20 cellular contexts compared by ENCODE assay signal in the genomic region with DNA sequence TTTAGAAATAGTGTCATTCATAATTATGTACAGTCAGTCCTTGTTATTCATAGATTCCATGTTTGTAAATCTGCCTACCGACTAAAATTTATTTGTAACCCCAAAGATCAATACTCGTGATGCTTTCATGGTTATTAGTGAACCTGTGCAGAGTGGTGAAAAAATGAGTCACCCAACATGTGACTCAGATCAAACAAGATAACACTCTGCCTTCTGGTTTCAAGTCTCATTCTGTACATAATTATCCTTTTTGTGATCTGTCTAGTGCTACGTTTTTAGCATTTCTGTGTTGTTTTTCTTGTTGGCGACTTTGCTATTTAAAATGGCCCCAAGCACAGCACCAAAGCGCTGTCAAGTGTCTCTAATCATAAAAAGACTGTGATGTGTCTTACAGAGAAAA.
DNase-seq lines count a peak whose midpoint lies in the region; ATAC-seq, FAIRE-seq and TF ChIP-seq lines count a peak whose summit lies in the region.
"Had no signal": no experiment of that assay in that cellular context is flagged by ENCODE, and none has a peak within 500 bp of the region (broad histone marks: within the 10 kb centered on the region; RNA-seq: fewer than 3 reads in every experiment).

No MANE protein-coding gene starts in this region.

- no peak for TF ChIP-seq EP300 in K562 (IDR thresholded peaks at IDR 0.05; ENCODE audit: low read length)

- ATAC-seq in K562, result no peak
- no peak for ATAC-seq in effector memory CD8-positive, alpha-beta T cell (replicated peaks)
- ATAC-seq: Panc1 had no signal

- WGBS in K562 (ENCODE audit: insufficient coverage, low coverage, missing lambda C conversion rate), result 0% methylated on average over 5 of the region's 5 CpGs
- WGBS in adrenal gland, 4 donors, result 64 to 70% (median 69%) methylated on average over 5 of the region's 5 CpGs

- H4K20me1 ChIP-seq in K562 (replicated peaks; ENCODE audit: control insufficient read depth, insufficient read depth, low read length), result no peaks in the 10 kb centered on the region
- H4K20me1 ChIP-seq: BLaER1 treated with 17β-estradiol and CSF1 and Interleukin-3, amounts not matched to agents 10 nM and 100 nM had no signal

- no peaks in the 10 kb centered on the region for H3K27me3 Mint-ChIP-seq in activated naive CD8-positive, alpha-beta T cell treated with anti-CD3 and anti-CD28 coated beads for 36 hours
- H3K27me3 Mint-ChIP-seq in effector memory CD8-positive, alpha-beta T cell, result no peaks in the 10 kb centered on the region
- H3K27me3 Mint-ChIP-seq: CD4-positive, alpha-beta memory T cell had no signal

- no peak for FAIRE-seq in K562 (lab: Jason Lieb, UNC)

- no peaks in the 10 kb centered on the region for H3K36me3 ChIP-seq in K562 (ENCODE audit: control insufficient read depth, insufficient read depth, low read length)
- H3K36me3 ChIP-seq in adrenal gland (replicated peaks in 1 of 2), result no peaks in the 10 kb centered on the region
- H3K36me3 ChIP-seq: BLaER1 treated with 17β-estradiol and CSF1 and Interleukin-3, amounts not matched to agents 10 nM and 100 nM had no signal

- H3K79me2 ChIP-seq in K562 (ENCODE audit: control insufficient read depth, insufficient read depth, low read length), result no peaks in the 10 kb centered on the region

- no peaks in the 10 kb centered on the region for H3K9me3 ChIP-seq in K562 (replicated peaks; ENCODE audit: control insufficient read depth, insufficient read depth, low read depth, low read length)
- H3K9me3 ChIP-seq in adrenal gland (replicated peaks in 1 of 3), result no peaks in the 10 kb centered on the region
- H3K9me3 ChIP-seq: BLaER1 treated with 17β-estradiol and CSF1 and Interleukin-3, amounts not matched to agents 10 nM and 100 nM had no signal

- TF ChIP-seq CTCF in K562 (IDR thresholded peaks at IDR 0.05 in 2 of 3, conservative IDR thresholded peaks at IDR 0.05 in 1 of 3; ENCODE audit: insufficient read depth in 2 of 3, low read depth in 1 of 3, low read length in 3 of 3) (no peak), adrenal gland (IDR thresholded peaks at IDR 0.05) (no peak)

- no peaks in the 10 kb centered on the region for H3K36me3 Mint-ChIP-seq in activated naive CD8-positive, alpha-beta T cell treated with anti-CD3 and anti-CD28 coated beads for 36 hours
- peaks cover 3% of the 10 kb centered on the region for H3K36me3 Mint-ChIP-seq in effector memory CD8-positive, alpha-beta T cell (ENCODE audit: insufficient read depth)
- H3K36me3 Mint-ChIP-seq: CD4-positive, alpha-beta memory T cell had no signal

- BruUV-seq in K562 (replicated peaks; lab: Mats Ljungman, UMichigan), result no TSS peak

- no peak overlapping the region for H3K27ac Mint-ChIP-seq in activated naive CD8-positive, alpha-beta T cell treated with anti-CD3 and anti-CD28 coated beads for 36 hours
- H3K27ac Mint-ChIP-seq in effector memory CD8-positive, alpha-beta T cell, result no peak overlapping the region
- H3K27ac Mint-ChIP-seq: CD4-positive, alpha-beta memory T cell; H9; HFFc6 had no signal

- H3K4me1 Mint-ChIP-seq in activated naive CD8-positive, alpha-beta T cell treated with anti-CD3 and anti-CD28 coated beads for 36 hours, result no peaks in the 10 kb centered on the region
- no peaks in the 10 kb centered on the region for H3K4me1 Mint-ChIP-seq in effector memory CD8-positive, alpha-beta T cell (ENCODE audit: low read depth in 2 of 2)
- H3K4me1 Mint-ChIP-seq: CD4-positive, alpha-beta memory T cell; H9 had no signal

- H3K27ac ChIP-seq in K562 (ENCODE audit: extremely low read depth, low read depth, low read length) (no peak overlapping the region), adrenal gland (no peak overlapping the region)
- H3K27ac ChIP-seq: BLaER1 treated with 17β-estradiol and CSF1 and Interleukin-3, amounts not matched to agents 10 nM and 100 nM had no signal

- no peak for TF ChIP-seq POLR2A in K562 (conservative IDR thresholded peaks at IDR 0.05)
- no peak for TF ChIP-seq POLR2A in adrenal gland (IDR thresholded peaks at IDR 0.05)

- H3K4me3 Mint-ChIP-seq in activated naive CD8-positive, alpha-beta T cell treated with anti-CD3 and anti-CD28 coated beads for 36 hours, result no peak overlapping the region
- no peak overlapping the region for H3K4me3 Mint-ChIP-seq in effector memory CD8-positive, alpha-beta T cell
- H3K4me3 Mint-ChIP-seq: CD4-positive, alpha-beta memory T cell; H9; HFFc6 had no signal

- no peak overlapping the region for H2AFZ ChIP-seq in K562 (ENCODE audit: low read depth, low read length)

- H3K4me2 ChIP-seq in K562 (ENCODE audit: insufficient read depth, low read length), result no peak overlapping the region
- H3K4me2 ChIP-seq: BLaER1 treated with 17β-estradiol and CSF1 and Interleukin-3, amounts not matched to agents 10 nM and 100 nM had no signal

- peaks cover 5% of the 10 kb centered on the region for H3K9me3 Mint-ChIP-seq in activated naive CD8-positive, alpha-beta T cell treated with anti-CD3 and anti-CD28 coated beads for 36 hours
- H3K9me3 Mint-ChIP-seq in effector memory CD8-positive, alpha-beta T cell, result no peaks in the 10 kb centered on the region

- intact Hi-C loops in K562 (cut with micrococcal nuclease), result no loop called here
- intact Hi-C loops in adrenal gland (cut with DNase I), result no loop called here

- DNase-seq in DMS53 treated with DMSO at 0.1 percent for 48 hours (lab: John Stamatoyannopoulos, UW; ENCODE audit: unreplicated experiment) (peak; percentile 34), LoVo (ENCODE audit: low spot score) (peak; percentile 1), K562 (ENCODE audit: extremely low read depth in 1 of 4, low spot score in 3 of 4) (no peak), adrenal gland (no peak), NCI-H2171 (lab: John Stamatoyannopoulos, UW) (no peak)
- no peak for DNase-seq in activated naive CD8-positive, alpha-beta T cell treated with anti-CD3 and anti-CD28 coated beads for 36 hours
- no peak for DNase-seq in effector memory CD8-positive, alpha-beta T cell
- DNase-seq: CD4-positive, alpha-beta memory T cell; H9; HFFc6; NCI-H1092 treated with DMSO at 0.1 percent for 48 hours; NCI-H146; NCI-H2029; NCI-H226; NCI-H510A treated with DMSO at 0.1 percent for 48 hours; NCI-H748 treated with DMSO at 0.1 percent for 48 hours; NK-92 treated with Interleukin-12 subunit alpha and Interleukin-12 subunit beta, amount 100 ng/mL, for 24 hours; T-helper 9 cell had no signal

- CTCF ChIA-PET in K562 (lab: Yijun Ruan, JAX; ENCODE audit: low intra/inter-chr PET ratio), result no interaction called here

- no peak for TF ChIP-seq RAD21 in K562 (CRISPR knock-in tag; conservative IDR thresholded peaks at IDR 0.05 in 1 of 2, IDR thresholded peaks at IDR 0.05 in 1 of 2)

- POLR2A ChIA-PET in K562 (lab: Yijun Ruan, JAX), result no interaction called here

- H3K27me3 ChIP-seq in K562 (ENCODE audit: control insufficient read depth in 2 of 2, insufficient read depth in 2 of 2, low read length in 2 of 2) (no peaks in the 10 kb centered on the region), adrenal gland (no peaks in the 10 kb centered on the region)
- H3K27me3 ChIP-seq: BLaER1 treated with 17β-estradiol and CSF1 and Interleukin-3, amounts not matched to agents 10 nM and 100 nM had no signal

- no peaks in the 10 kb centered on the region for H3K4me1 ChIP-seq in K562 (replicated peaks in 1 of 2; ENCODE audit: control insufficient read depth in 2 of 2, insufficient read depth in 2 of 2, low read length in 2 of 2)
- H3K4me1 ChIP-seq in adrenal gland (replicated peaks in 1 of 2), result no peaks in the 10 kb centered on the region
- H3K4me1 ChIP-seq: BLaER1 treated with 17β-estradiol and CSF1 and Interleukin-3, amounts not matched to agents 10 nM and 100 nM had no signal

- in situ Hi-C loops in K562 (cut with MboI), result no loop called here

- H3K9me1 ChIP-seq in K562 (ENCODE audit: control insufficient read depth, insufficient read depth, low read length), result no peaks in the 10 kb centered on the region

- H3K4me3 ChIP-seq in K562, result no peak overlapping the region
- no peak overlapping the region for H3K4me3 ChIP-seq in adrenal gland
- H3K4me3 ChIP-seq: BLaER1 treated with 17β-estradiol and CSF1 and Interleukin-3, amounts not matched to agents 10 nM and 100 nM had no signal

- no peak overlapping the region for H3K9ac ChIP-seq in K562 (ENCODE audit: insufficient read depth in 1 of 2, low read depth in 2 of 2, low read length in 2 of 2)
- H3K9ac ChIP-seq: BLaER1 treated with 17β-estradiol and CSF1 and Interleukin-3, amounts not matched to agents 10 nM and 100 nM had no signal

TF ChIP-seq in K562, 482 proteins besides CTCF, POLR2A, EP300 and RAD21 (continues in another document):
- TF ChIP-seq ZNF444 (CRISPR knock-in tag; IDR thresholded peaks at IDR 0.05), result no peak
- no peak for TF ChIP-seq FOXM1 (IDR thresholded peaks at IDR 0.05; ENCODE audit: low read depth)
- no peak for TF ChIP-seq FOXM1 (CRISPR knock-in tag; IDR thresholded peaks at IDR 0.05; ENCODE audit: low read depth)
- no peak for TF ChIP-seq HNRNPL (IDR thresholded peaks at IDR 0.05; ENCODE audit: low read depth, low read length)
- TF ChIP-seq, protein P1, sequence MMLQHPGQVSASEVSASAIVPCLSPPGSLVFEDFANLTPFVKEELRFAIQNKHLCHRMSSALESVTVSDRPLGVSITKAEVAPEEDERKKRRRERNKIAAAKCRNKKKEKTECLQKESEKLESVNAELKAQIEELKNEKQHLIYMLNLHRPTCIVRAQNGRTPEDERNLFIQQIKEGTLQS (IDR thresholded peaks at IDR 0.05), result 0 out of 2 replicates have a peak, but pooled peaks have one; percentile 17
- TF ChIP-seq, protein P1 (CRISPR knock-in tag; conservative IDR thresholded peaks at IDR 0.05), result no peak
- TF ChIP-seq JUND (IDR thresholded peaks at IDR 0.05; ENCODE audit: borderline replicate concordance, low read depth, low read length), result peak; percentile 55; the same call in 1 of the 2 replicates
- peak; percentile 50; the same call in 1 of the 3 replicates for TF ChIP-seq JUND (tag; IDR thresholded peaks at IDR 0.05; ENCODE audit: borderline replicate concordance, low read depth, low read length)
- TF ChIP-seq, protein P2, sequence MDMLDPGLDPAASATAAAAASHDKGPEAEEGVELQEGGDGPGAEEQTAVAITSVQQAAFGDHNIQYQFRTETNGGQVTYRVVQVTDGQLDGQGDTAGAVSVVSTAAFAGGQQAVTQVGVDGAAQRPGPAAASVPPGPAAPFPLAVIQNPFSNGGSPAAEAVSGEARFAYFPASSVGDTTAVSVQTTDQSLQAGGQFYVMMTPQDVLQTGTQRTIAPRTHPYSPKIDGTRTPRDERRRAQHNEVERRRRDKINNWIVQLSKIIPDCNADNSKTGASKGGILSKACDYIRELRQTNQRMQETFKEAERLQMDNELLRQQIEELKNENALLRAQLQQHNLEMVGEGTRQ (CRISPR knock-in tag; IDR thresholded peaks at IDR 0.05), result peak; percentile 39; the same call in 1 of the 2 replicates

Comparison
In these comparisons a context has a peak if more than half of its experiments do, and no peak if none do; other contexts are left out.
1. DNase-seq: peak in DMS53 treated with DMSO at 0.1 percent for 48 hours (single experiment) and LoVo (single experiment); none in K562 (0 of 4), adrenal gland (0 of 7), activated naive CD8-positive, alpha-beta T cell treated with anti-CD3 and anti-CD28 coated beads for 36 hours (single experiment), effector memory CD8-positive, alpha-beta T cell (0 of 3) and NCI-H2171 (single experiment).